Comparison of ENCODE assay signal across 8 cellular contexts in the genomic region with DNA sequence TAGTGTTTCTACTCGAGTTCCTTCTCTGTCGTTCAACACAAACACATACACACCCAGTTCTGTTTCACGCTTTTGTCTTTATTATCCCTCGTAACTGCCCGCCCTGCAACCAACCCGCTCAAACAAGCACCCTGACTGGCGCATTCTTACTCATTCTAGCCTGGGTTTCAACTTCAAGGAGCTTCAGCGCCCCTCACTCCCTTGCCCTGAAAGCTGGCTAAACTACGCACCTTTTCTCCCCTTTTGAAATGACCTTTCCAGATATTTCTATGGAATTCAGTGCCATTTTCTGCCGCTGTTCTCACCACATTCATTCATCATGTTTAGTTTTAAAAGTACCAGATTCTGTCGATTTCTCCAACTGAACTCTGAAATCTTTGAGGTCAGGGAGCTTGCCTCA. TPM values are rescaled to one million over a fixed set of nuclear protein-coding genes. Genes with fewer than 3 reads are reported as not detected.
A peak's percentile ranks its signal among the peaks of the same experiment; 100 is the strongest.
DNase-seq lines count a peak whose midpoint lies in the region; ATAC-seq and TF ChIP-seq lines count a peak whose summit lies in the region.

No MANE protein-coding gene starts in this region.

- H3K4me1 Mint-ChIP-seq in activated T-cell treated with anti-CD3 and anti-CD28 coated beads, Interleukin-2, amount 50 U/mL, for 72 hours (ENCODE audit: low read depth), result peaks cover 17% of the 10 kb centered on the region

- ATAC-seq in SK-N-SH treated with all-trans-retinoic acid at 6 μM for 48 hours, result no peak
- no peak for ATAC-seq in activated T-cell treated with anti-CD3 and anti-CD28 coated beads, Interleukin-2, amount 50 U/mL, for 72 hours (replicated peaks in 1 of 2)
- peak in 1 of 4 donors; percentile 7 for ATAC-seq in heart left ventricle

- POLR2A ChIA-PET in SK-N-SH (lab: Yijun Ruan, JAX), result interaction anchor here (0.6 to 1.0 kb wide), 3 partner anchors 70 to 156 kb away, joined by 3 to 5 read pairs (median 3); no protein-coding TSS in a partner anchor

- DNase-seq in SK-N-SH (peak; percentile 14), heart left ventricle (no peak), prostate gland (ENCODE audit: low spot score) (peak; percentile 25), GDM1 (lab: John Stamatoyannopoulos, UW) (no peak), DMS 273 treated with DMSO at 0.1 percent for 48 hours (lab: John Stamatoyannopoulos, UW) (no peak), NCI-H2196 (lab: John Stamatoyannopoulos, UW; ENCODE audit: unreplicated experiment) (no peak)
- peak in 1 of 2 donors; percentile 5 for DNase-seq in activated T-cell treated with anti-CD3 and anti-CD28 coated beads, Interleukin-2, amount 50 U/mL, for 72 hours

- peak overlapping the region; percentile 92 for H3K27ac Mint-ChIP-seq in activated T-cell treated with anti-CD3 and anti-CD28 coated beads, Interleukin-2, amount 50 U/mL, for 72 hours

- TF ChIP-seq CTCF in SK-N-SH (IDR thresholded peaks at IDR 0.05), result no peak
- TF ChIP-seq CTCF in heart left ventricle (IDR thresholded peaks at IDR 0.05), result no peak
- TF ChIP-seq CTCF in prostate gland (IDR thresholded peaks at IDR 0.05), result no peak

- peak overlapping the region; percentile 92 to 97 for H3K4me3 Mint-ChIP-seq in activated T-cell treated with anti-CD3 and anti-CD28 coated beads, Interleukin-2, amount 50 U/mL, for 72 hours

- H3K27ac ChIP-seq in SK-N-SH (ENCODE audit: low read depth in 2 of 2, low read length in 1 of 2), result peak overlapping the region in 1 of 2 experiments; percentile 62; a peak in 2 of 4 replicates
- H3K27ac ChIP-seq in heart left ventricle, result peak overlapping the region; percentile 37 to 95 (median 84)
- peak overlapping the region; percentile 71 to 75 for H3K27ac ChIP-seq in prostate gland

- H3K4me3 ChIP-seq in SK-N-SH (ENCODE audit: low read depth in 2 of 2, low read length in 1 of 2) (peak overlapping the region; percentile 87 to 95), heart left ventricle (peak overlapping the region; percentile 71 to 95 (median 84)), prostate gland (peak overlapping the region; percentile 61 to 67)

- H3K9me2 ChIP-seq in SK-N-SH, result no peaks in the 10 kb centered on the region

- H3K36me3 ChIP-seq in SK-N-SH (replicated peaks in 1 of 2; ENCODE audit: control insufficient read depth in 1 of 2, insufficient read depth in 2 of 2, low read length in 1 of 2) (peaks cover 14 to 18% of the 10 kb centered on the region in 2 experiments), heart left ventricle (peaks cover 0 to 20% (median 14%) of the 10 kb centered on the region in 9 donors), prostate gland (no peaks in the 10 kb centered on the region)

- H3K27me3 ChIP-seq in SK-N-SH (ENCODE audit: insufficient read depth) (no peaks in the 10 kb centered on the region), heart left ventricle (no peaks in the 10 kb centered on the region), prostate gland (replicated peaks; ENCODE audit: insufficient read depth) (no peaks in the 10 kb centered on the region)

- intact Hi-C loops in heart left ventricle (cut with DNase I), result loop anchor here in 3 of 10 donors (5.0 kb wide), 3 partner anchors 154 to 234 kb away; partner anchors contain the start of gene MLF1 (in 1 of the 3)
- intact Hi-C loops in prostate gland (cut with DNase I), result no loop called here

- H3K79me2 ChIP-seq in SK-N-SH (ENCODE audit: insufficient read depth), result peaks cover 30% of the 10 kb centered on the region

- peaks cover 8 to 14% of the 10 kb centered on the region in 2 experiments; a peak in 3 of 4 replicates for H3K4me1 ChIP-seq in SK-N-SH (ENCODE audit: control insufficient read depth in 1 of 2, insufficient read depth in 2 of 2, low read depth in 1 of 2, low read length in 1 of 2)
- peaks cover 0 to 37% (median 14%) of the 10 kb centered on the region in 12 donors for H3K4me1 ChIP-seq in heart left ventricle
- H3K4me1 ChIP-seq in prostate gland (replicated peaks), result peaks cover 6% of the 10 kb centered on the region

- TF ChIP-seq RAD21 in SK-N-SH (IDR thresholded peaks at IDR 0.05; ENCODE audit: low read length), result no peak

- CTCF ChIA-PET in SK-N-SH (lab: Yijun Ruan, JAX), result interaction anchor here (0.5 to 4.5 kb wide), 14 partner anchors 8 to 458 kb away, joined by 3 to 48 read pairs (median 4); partner anchors contain the start of gene GFM1

- no peak for TF ChIP-seq EP300 in SK-N-SH (IDR thresholded peaks at IDR 0.05; ENCODE audit: borderline replicate concordance in 1 of 2, low read depth in 1 of 2, low read length in 1 of 2)

- TF ChIP-seq POLR2A in heart left ventricle (IDR thresholded peaks at IDR 0.05) (no peak), prostate gland (IDR thresholded peaks at IDR 0.05) (no peak)

- 79% methylated on average over 11 of the region's 11 CpGs for WGBS in SK-N-SH (ENCODE audit: low lambda C conversion rate)
- WGBS in heart left ventricle, 4 donors, result 19 to 38% (median 30%) methylated on average over 11 of the region's 11 CpGs
- 12% methylated on average over 11 of the region's 11 CpGs for WGBS in prostate gland

- H2AFZ ChIP-seq in SK-N-SH (ENCODE audit: low read depth), result peak overlapping the region; percentile 92

- H3K9me3 ChIP-seq in SK-N-SH (no peaks in the 10 kb centered on the region), heart left ventricle (no peaks in the 10 kb centered on the region), prostate gland (no peaks in the 10 kb centered on the region)

- peak overlapping the region; percentile 77 for H3K4me2 ChIP-seq in SK-N-SH

- peaks cover 12% of the 10 kb centered on the region for H3F3A ChIP-seq in SK-N-SH (replicated peaks; ENCODE audit: insufficient read depth)

- no peaks in the 10 kb centered on the region for H3K27me3 Mint-ChIP-seq in activated T-cell treated with anti-CD3 and anti-CD28 coated beads, Interleukin-2, amount 50 U/mL, for 72 hours (ENCODE audit: low read depth)

- peak overlapping the region; percentile 77 for H3K9ac ChIP-seq in SK-N-SH

- H3K36me3 Mint-ChIP-seq in activated T-cell treated with anti-CD3 and anti-CD28 coated beads, Interleukin-2, amount 50 U/mL, for 72 hours (ENCODE audit: insufficient read depth in 2 of 2), result no peaks in the 10 kb centered on the region

- H4K20me1 ChIP-seq in SK-N-SH (ENCODE audit: insufficient read depth), result no peaks in the 10 kb centered on the region

- H3K9me3 Mint-ChIP-seq in activated T-cell treated with anti-CD3 and anti-CD28 coated beads, Interleukin-2, amount 50 U/mL, for 72 hours, result no peaks in the 10 kb centered on the region

TF ChIP-seq in SK-N-SH, 30 proteins besides CTCF, POLR2A, EP300 and RAD21 (continues in another document):
- TF ChIP-seq, protein P1, sequence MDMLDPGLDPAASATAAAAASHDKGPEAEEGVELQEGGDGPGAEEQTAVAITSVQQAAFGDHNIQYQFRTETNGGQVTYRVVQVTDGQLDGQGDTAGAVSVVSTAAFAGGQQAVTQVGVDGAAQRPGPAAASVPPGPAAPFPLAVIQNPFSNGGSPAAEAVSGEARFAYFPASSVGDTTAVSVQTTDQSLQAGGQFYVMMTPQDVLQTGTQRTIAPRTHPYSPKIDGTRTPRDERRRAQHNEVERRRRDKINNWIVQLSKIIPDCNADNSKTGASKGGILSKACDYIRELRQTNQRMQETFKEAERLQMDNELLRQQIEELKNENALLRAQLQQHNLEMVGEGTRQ (IDR thresholded peaks at IDR 0.05; ENCODE audit: borderline replicate concordance, low read depth, low read length), result no peak
- no peak for TF ChIP-seq FOSL2 (IDR thresholded peaks at IDR 0.05; ENCODE audit: borderline replicate concordance, low read depth)
- no peak for TF ChIP-seq NRF1 (IDR thresholded peaks at IDR 0.05; ENCODE audit: low read depth, low read length)
- TF ChIP-seq, protein P2, sequence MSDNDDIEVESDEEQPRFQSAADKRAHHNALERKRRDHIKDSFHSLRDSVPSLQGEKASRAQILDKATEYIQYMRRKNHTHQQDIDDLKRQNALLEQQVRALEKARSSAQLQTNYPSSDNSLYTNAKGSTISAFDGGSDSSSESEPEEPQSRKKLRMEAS (IDR thresholded peaks at IDR 0.05; ENCODE audit: low read depth), result no peak
- no peak for TF ChIP-seq TAF1 (IDR thresholded peaks at IDR 0.05; ENCODE audit: borderline replicate concordance, low read depth, low read length)
- TF ChIP-seq JUND (IDR thresholded peaks at IDR 0.05), result no peak

TF ChIP-seq in SK-N-SH treated with all-trans-retinoic acid at 6 μM for 48 hours, 23 proteins besides CTCF, POLR2A, EP300 and RAD21 (continues in another document):
- TF ChIP-seq ZC3H10 (CRISPR knock-in tag; IDR thresholded peaks at IDR 0.05), result no peak
- no peak for TF ChIP-seq ZFP30 (CRISPR knock-in tag; IDR thresholded peaks at IDR 0.05)
- no peak for TF ChIP-seq CSRNP3 (CRISPR knock-in tag; IDR thresholded peaks at IDR 0.05)
- TF ChIP-seq, protein P3, sequence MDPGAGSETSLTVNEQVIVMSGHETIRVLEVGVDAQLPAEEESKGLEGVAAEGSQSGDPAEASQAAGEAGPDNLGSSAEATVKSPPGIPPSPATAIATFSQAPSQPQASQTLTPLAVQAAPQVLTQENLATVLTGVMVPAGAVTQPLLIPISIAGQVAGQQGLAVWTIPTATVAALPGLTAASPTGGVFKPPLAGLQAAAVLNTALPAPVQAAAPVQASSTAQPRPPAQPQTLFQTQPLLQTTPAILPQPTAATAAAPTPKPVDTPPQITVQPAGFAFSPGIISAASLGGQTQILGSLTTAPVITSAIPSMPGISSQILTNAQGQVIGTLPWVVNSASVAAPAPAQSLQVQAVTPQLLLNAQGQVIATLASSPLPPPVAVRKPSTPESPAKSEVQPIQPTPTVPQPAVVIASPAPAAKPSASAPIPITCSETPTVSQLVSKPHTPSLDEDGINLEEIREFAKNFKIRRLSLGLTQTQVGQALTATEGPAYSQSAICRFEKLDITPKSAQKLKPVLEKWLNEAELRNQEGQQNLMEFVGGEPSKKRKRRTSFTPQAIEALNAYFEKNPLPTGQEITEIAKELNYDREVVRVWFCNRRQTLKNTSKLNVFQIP (CRISPR knock-in tag; IDR thresholded peaks at IDR 0.05; ENCODE audit: borderline replicate concordance, low read depth), result no peak

RNA-seq across cellular contexts. Expression of gene MFSD1, which starts 0.7 kb away (rescaled TPM):
- polyA plus RNA-seq in SK-N-SH (2012; rRNA removed) (44.9 and 70.4 TPM in 2 replicates), heart left ventricle (10 to 100 TPM in 1 of 2 donors, 1 to 10 TPM in 1; 9.6 to 41.4 TPM)
- 62.0 and 65.7 TPM in 2 replicates for polyA plus RNA-seq in SK-N-SH (2012; cell fraction: cytosol; rRNA removed)
- 21.3 and 43.6 TPM in 2 replicates for polyA plus RNA-seq in SK-N-SH (2012; cell fraction: nucleus; rRNA removed)
- total RNA-seq in activated T-cell treated with anti-CD3 and anti-CD28 coated beads, Interleukin-2, amount 50 U/mL, for 72 hours, result 10 to 100 TPM; 11.2 to 17.5 TPM
- total RNA-seq in heart left ventricle (10 to 100 TPM; 19.2 to 71.4 (median 35.7) TPM), prostate gland (10 to 100 TPM; 58.6 to 92.7 TPM)

Comparison
In these comparisons a context has a peak if more than half of its experiments do, and no peak if none do; other contexts are left out.
1. DNase-seq: peak in SK-N-SH (single experiment) and prostate gland (single experiment); none in heart left ventricle (0 of 5), GDM1 (single experiment), DMS 273 treated with DMSO at 0.1 percent for 48 hours (single experiment) and NCI-H2196 (single experiment).
2. Peak in every context shown above with its lines, with median percentiles within 50 percentile points of each other: H3K4me3 ChIP-seq.